Comparison of ENCODE assay signal across 8 cellular contexts in the genomic region with DNA sequence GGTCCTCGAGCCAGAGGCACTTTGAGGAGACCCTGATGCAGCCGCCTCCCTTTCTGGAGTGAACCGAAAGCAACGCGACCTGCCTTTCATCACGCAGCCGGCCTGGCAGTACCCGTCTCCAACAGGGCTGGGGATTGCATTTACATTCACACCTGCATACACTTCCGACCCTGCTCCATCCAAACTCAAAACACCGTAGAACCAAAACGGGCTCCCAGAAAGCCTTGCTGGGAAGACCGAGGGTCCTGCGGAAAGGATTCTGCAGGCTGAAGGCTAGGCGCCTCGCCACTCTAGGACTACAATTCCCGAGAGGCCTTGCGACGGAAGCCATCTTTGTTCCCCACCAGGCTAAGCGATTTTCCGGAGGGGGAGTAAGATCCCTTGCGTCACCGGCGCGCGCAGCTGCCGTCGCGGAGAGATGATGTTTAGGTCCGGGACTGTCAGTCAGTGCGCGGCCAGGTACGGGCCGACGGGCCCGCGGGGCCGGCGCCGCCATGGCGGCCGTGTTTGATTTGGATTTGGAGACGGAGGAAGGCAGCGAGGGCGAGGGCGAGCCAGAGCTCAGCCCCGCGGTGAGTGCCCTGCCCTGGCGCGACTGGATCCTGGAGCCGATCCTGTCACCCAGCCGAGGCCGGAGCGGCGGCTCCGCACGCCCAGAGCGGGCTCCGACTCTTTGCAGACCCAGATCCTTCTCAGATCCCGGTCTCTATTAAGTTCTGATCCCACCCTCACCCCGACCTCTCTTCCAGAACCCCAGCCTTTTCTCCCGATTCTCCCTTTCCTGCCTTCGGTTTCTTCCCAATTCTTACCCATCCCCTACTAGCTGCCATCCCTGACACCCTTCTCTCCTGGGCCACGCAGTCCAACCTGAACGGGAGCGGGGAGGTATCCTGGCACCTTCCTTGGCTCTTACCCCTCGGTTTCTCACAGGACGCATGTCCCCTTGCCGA. TPM values are rescaled to one million over a fixed set of nuclear protein-coding genes. Genes with fewer than 3 reads are reported as not detected.
DNase-seq lines count a peak whose midpoint lies in the region; ATAC-seq and TF ChIP-seq lines count a peak whose summit lies in the region.

TSS of gene RPS6KB2 (plus strand) at position 443 of the 950 bp plus-strand sequence. CDS start at position 495, 52 bp downstream.

- H3K4me3 ChIP-seq in astrocyte of the cerebellum (ENCODE audit: low read depth, low read length), result peak within 1 kb of the TSS; percentile 98
- H3K4me3 ChIP-seq in rectal smooth muscle tissue (ENCODE audit: low read length), result peak within 1 kb of the TSS; percentile 76
- H3K4me3 ChIP-seq in aorta (ENCODE audit: low read length in 2 of 2), result peak within 1 kb of the TSS; percentile 61 to 75

- in situ Hi-C loops in astrocyte of the cerebellum (cut with HindIII; ENCODE audit: low sequenced_read_pairs), result no loop called here

- H3K9me3 ChIP-seq in aorta (ENCODE audit: control insufficient read depth, low read length), result no peaks in the 10 kb centered on the region

- H3K4me1 ChIP-seq in rectal smooth muscle tissue (ENCODE audit: control insufficient read depth, insufficient read depth, low read length) (peaks cover 9% of the 10 kb centered on the region), aorta (ENCODE audit: control insufficient read depth in 1 of 2, insufficient read depth in 2 of 2, low read length in 2 of 2) (no peaks in the 10 kb centered on the region)

- no peak for TF ChIP-seq CTCF in astrocyte of the cerebellum (IDR thresholded peaks at IDR 0.05; ENCODE audit: low read depth, low read length, missing control alignments)

- DNase-seq in NCI-H2029 treated with DMSO at 0.1 percent for 48 hours (lab: John Stamatoyannopoulos, UW) (peak; percentile 90), T-helper 9 cell (peak; percentile 100), astrocyte of the cerebellum (ENCODE audit: low read depth) (peak; percentile 94), hepatic stellate cell (ENCODE audit: low spot score) (peak; percentile 100), aorta (peak; percentile 99 to 100)

- peak within 1 kb of the TSS; percentile 81 for H3K9ac ChIP-seq in rectal smooth muscle tissue (ENCODE audit: low read length)

- H3K27me3 ChIP-seq in rectal smooth muscle tissue (ENCODE audit: control insufficient read depth, insufficient read depth, low read length) (no peaks in the 10 kb centered on the region), aorta (ENCODE audit: control insufficient read depth in 1 of 2, insufficient read depth in 2 of 2, low read length in 1 of 2) (no peaks in the 10 kb centered on the region)

- H3K36me3 ChIP-seq in rectal smooth muscle tissue (ENCODE audit: control insufficient read depth, insufficient read depth, low read length), result peaks cover 6% of the 10 kb centered on the region
- no peaks in the 10 kb centered on the region for H3K36me3 ChIP-seq in aorta (ENCODE audit: control insufficient read depth in 1 of 2, insufficient read depth in 2 of 2, low read length in 1 of 2)

- peak; percentile 55 for ATAC-seq in GM18499 (IDR thresholded peaks at IDR 0.05; ENCODE audit: insufficient read depth, unreplicated experiment)
- peak; percentile 90 for ATAC-seq in HG02970 (IDR thresholded peaks at IDR 0.05; ENCODE audit: low FRiP score, unreplicated experiment)
- peak; percentile 94 for ATAC-seq in aorta (ENCODE audit: low FRiP score)

- peak within 1 kb of the TSS; percentile 88 for H3K27ac ChIP-seq in rectal smooth muscle tissue (ENCODE audit: low read depth, low read length)
- H3K27ac ChIP-seq in aorta (ENCODE audit: low read depth in 1 of 2, low read length in 2 of 2), result peak within 1 kb of the TSS in 1 of 2 donors; percentile 67

- intact Hi-C loops in aorta (cut with DNase I), result no loop called here

- WGBS in aorta, 2 donors, result 0% methylated on average over 61 to 68 of the region's 68 CpGs

RNA-seq across cellular contexts. Expression of gene RPS6KB2, which starts in this region (rescaled TPM):
- 10 to 100 TPM; 30.8 to 37.7 TPM for total RNA-seq in aorta
- 10 to 100 TPM; 38.2 to 84.8 TPM for polyA plus RNA-seq in aorta
